In genomic region chr18:76984193-76985155, GRCh38 we compare ENCODE assay signal across 19 cellular contexts.
"Had no signal": no experiment of that assay in that cellular context is flagged by ENCODE, and none has a peak within 500 bp of the region (broad histone marks: within the 10 kb centered on the region; RNA-seq: fewer than 3 reads in every experiment).

No MANE protein-coding gene starts in this region.

- H3K27ac ChIP-seq: esophagus squamous epithelium, neutrophil, right lobe of liver, thoracic aorta had no signal

- H3K27me3 Mint-ChIP-seq: activated CD8-positive, alpha-beta T cell treated with anti-CD3 and anti-CD28 coated beads for 36 hours; brain; progenitor cell of endocrine pancreas; stimulated activated naive CD8-positive, alpha-beta T cell treated with anti-CD3 and anti-CD28 coated beads, Interleukin-15, Interleukin-2, amounts not matched to agents 100 ng/mL and 50 ng/mL, for 24 hours; T-cell had no signal

- H3K27me3 ChIP-seq: esophagus squamous epithelium, neutrophil, right lobe of liver had no signal

- H3K9me3 Mint-ChIP-seq: activated CD8-positive, alpha-beta T cell treated with anti-CD3 and anti-CD28 coated beads for 36 hours; activated naive CD4-positive, alpha-beta T cell treated with anti-CD3 and anti-CD28 coated beads, Interleukin-2, amount 50 U/mL, for 72 hours; mesothelial cell of epicardium; stimulated activated naive CD8-positive, alpha-beta T cell treated with anti-CD3 and anti-CD28 coated beads, Interleukin-15, Interleukin-2, amounts not matched to agents 100 ng/mL and 50 ng/mL, for 24 hours; T-cell had no signal

- H3K9me3 ChIP-seq: esophagus squamous epithelium, neutrophil, right lobe of liver, thoracic aorta had no signal

- H3K4me3 ChIP-seq: esophagus squamous epithelium, right lobe of liver, thoracic aorta had no signal

- FAIRE-seq: islet of Langerhans had no signal

- DNase-seq: activated CD8-positive, alpha-beta T cell treated with anti-CD3 and anti-CD28 coated beads for 36 hours; activated effector memory CD4-positive, alpha-beta T cell treated with anti-CD3 and anti-CD28 coated beads, Interleukin-2, amount 50 U/mL, for 16 hours; activated T-cell treated with anti-CD3 and anti-CD28 coated beads for 4 hours; amniotic stem cell; cerebellar nuclear complex; esophagus squamous epithelium; foreskin fibroblast; left ventricle myocardium superior; stimulated activated CD4-positive, alpha-beta T cell treated with anti-CD3 and anti-CD28 coated beads, Interleukin-12 subunit alpha, Interleukin-12 subunit beta, amount 100 ng/mL, for 4 hours; T-cell had no signal

- H3K36me3 Mint-ChIP-seq: activated naive CD4-positive, alpha-beta T cell treated with anti-CD3 and anti-CD28 coated beads, Interleukin-2, amount 50 U/mL, for 72 hours; brain; T-cell had no signal

- H3K27ac Mint-ChIP-seq: activated CD8-positive, alpha-beta T cell treated with anti-CD3 and anti-CD28 coated beads for 36 hours; activated naive CD4-positive, alpha-beta T cell treated with anti-CD3 and anti-CD28 coated beads, Interleukin-2, amount 50 U/mL, for 72 hours; mesothelial cell of epicardium; stimulated activated naive CD8-positive, alpha-beta T cell treated with anti-CD3 and anti-CD28 coated beads, Interleukin-15, Interleukin-2, amounts not matched to agents 100 ng/mL and 50 ng/mL, for 24 hours; T-cell had no signal

- H3K4me3 Mint-ChIP-seq: activated CD8-positive, alpha-beta T cell treated with anti-CD3 and anti-CD28 coated beads for 36 hours; brain; mesothelial cell of epicardium; stimulated activated naive CD8-positive, alpha-beta T cell treated with anti-CD3 and anti-CD28 coated beads, Interleukin-15, Interleukin-2, amounts not matched to agents 100 ng/mL and 50 ng/mL, for 24 hours; T-cell had no signal

- H3K36me3 ChIP-seq: esophagus squamous epithelium, neutrophil, right lobe of liver, thoracic aorta had no signal
